ENCODE assay signal across 8 cellular contexts in genomic region chr17:35764123-35764991, GRCh38. TPM values are rescaled to one million over a fixed set of nuclear protein-coding genes. Genes with fewer than 3 reads are reported as not detected.
DNase-seq lines count a peak whose midpoint lies in the region; ATAC-seq and TF ChIP-seq lines count a peak whose summit lies in the region.

No MANE protein-coding gene starts in this region.

- peaks cover 0 to 2% (median 0%) of the 10 kb centered on the region in 11 donors for H3K9me3 Mint-ChIP-seq in naive thymus-derived CD4-positive, alpha-beta T cell
- no peaks in the 10 kb centered on the region for H3K9me3 Mint-ChIP-seq in stimulated activated effector memory CD8-positive, alpha-beta T cell treated with anti-CD3 and anti-CD28 coated beads, Interleukin-12 subunit alpha, Interleukin-12 subunit beta, amount 100 ng/mL, for 72 hours

- intact Hi-C loops in Panc1 (cut with micrococcal nuclease; ENCODE audit: unreplicated experiment), result no loop called here
- intact Hi-C loops in naive thymus-derived CD4-positive, alpha-beta T cell (cut with micrococcal nuclease), result loop anchor here (1.0 to 5.0 kb wide), 3 partner anchors 40 to 168 kb away; partner anchors contain the start of genes TAF15 (in 2 of the 2) and RDM1 (in 1 of the 2)

- TF ChIP-seq CTCF in Panc1 (IDR thresholded peaks at IDR 0.05), result peak; percentile 97

- H3K27me3 ChIP-seq in Panc1 (ENCODE audit: control insufficient read depth, insufficient read depth, low read length), result peaks cover 3% of the 10 kb centered on the region; the same call in 1 of the 2 replicates
- no peaks in the 10 kb centered on the region for H3K27me3 ChIP-seq in naive thymus-derived CD4-positive, alpha-beta T cell (ENCODE audit: control insufficient read depth in 2 of 2, insufficient read depth in 2 of 2, low read length in 2 of 2)

- POLR2A ChIA-PET in Panc1 (lab: Charles Lee), result interaction anchor here (0.5 to 0.8 kb wide), 3 partner anchors 44 to 157 kb away, joined by 3 to 4 read pairs (median 3); partner anchors contain the start of gene TAF15
- POLR2A ChIA-PET in naive thymus-derived CD4-positive, alpha-beta T cell (lab: Charles Lee), result interaction anchor here (1.0 to 5.0 kb wide), 9 partner anchors 9 to 52 kb away, joined by 3 to 108 read pairs (median 6); partner anchors contain the start of genes MMP28 and TAF15

- H3K36me3 ChIP-seq in KOPT-K1 (ENCODE audit: insufficient read depth, low read length), result no peaks in the 10 kb centered on the region
- no peaks in the 10 kb centered on the region for H3K36me3 ChIP-seq in Panc1 (ENCODE audit: control insufficient read depth, insufficient read depth, low read length)
- H3K36me3 ChIP-seq in naive thymus-derived CD4-positive, alpha-beta T cell (ENCODE audit: control insufficient read depth in 2 of 3, insufficient read depth in 3 of 3, low read length in 3 of 3), result no peaks in the 10 kb centered on the region

- H3K4me3 ChIP-seq in Panc1 (ENCODE audit: low read depth in 2 of 2, low read length in 2 of 2), result peak overlapping the region; percentile 46 to 64
- H3K4me3 ChIP-seq in naive thymus-derived CD4-positive, alpha-beta T cell (ENCODE audit: low read length), result peak overlapping the region; percentile 92

- CTCF ChIA-PET in Panc1 (lab: Charles Lee), result interaction anchor here (0.6 to 3.2 kb wide), 14 partner anchors 10 to 244 kb away, joined by 3 to 37 read pairs (median 5); partner anchors contain the start of gene TAF15
- CTCF ChIA-PET in naive thymus-derived CD4-positive, alpha-beta T cell (lab: Charles Lee), result interaction anchor here (0.6 to 13.0 kb wide), 27 partner anchors 11 to 623 kb away, joined by 3 to 222 read pairs (median 6); partner anchors contain the start of genes MMP28 and TAF15

- peak overlapping the region; percentile 90 to 99 (median 93) for H3K4me3 Mint-ChIP-seq in naive thymus-derived CD4-positive, alpha-beta T cell
- H3K4me3 Mint-ChIP-seq in stimulated activated effector memory CD8-positive, alpha-beta T cell treated with anti-CD3 and anti-CD28 coated beads, Interleukin-12 subunit alpha, Interleukin-12 subunit beta, amount 100 ng/mL, for 72 hours, result peak overlapping the region; percentile 90

- peak; percentile 85 for DNase-seq in DMS153 (lab: John Stamatoyannopoulos, UW)
- peak; percentile 43 for DNase-seq in Panc1 (ENCODE audit: low read depth, low spot score)
- peak; percentile 78 for DNase-seq in activated T-helper 1 cell treated with Interleukin-2 at 50 U/mL for 16 hours (ENCODE audit: low read depth)
- DNase-seq in fibroblast of gingiva (ENCODE audit: low read depth), result peak; percentile 62
- DNase-seq in naive thymus-derived CD4-positive, alpha-beta T cell, result peak; percentile 70 to 92 (median 81)
- DNase-seq in stimulated activated effector memory CD8-positive, alpha-beta T cell treated with anti-CD3 and anti-CD28 coated beads, Interleukin-12 subunit alpha, Interleukin-12 subunit beta, amount 100 ng/mL, for 72 hours (ENCODE audit: low spot score in 2 of 2), result peak; percentile 95 to 96

- no TSS peak for BruUV-seq in Panc1 (replicated peaks; lab: Mats Ljungman, UMichigan)

- peaks cover 4% of the 10 kb centered on the region; the same call in 1 of the 2 replicates for H3K4me1 ChIP-seq in Panc1 (ENCODE audit: control insufficient read depth, insufficient read depth, low read length)
- H3K4me1 ChIP-seq in naive thymus-derived CD4-positive, alpha-beta T cell (ENCODE audit: control insufficient read depth in 2 of 2, insufficient read depth in 2 of 2, low read length in 2 of 2), result peaks cover 0 to 9% of the 10 kb centered on the region in 2 donors

- peak overlapping the region; percentile 41 to 88 (median 79) for H3K27ac Mint-ChIP-seq in naive thymus-derived CD4-positive, alpha-beta T cell
- H3K27ac Mint-ChIP-seq in stimulated activated effector memory CD8-positive, alpha-beta T cell treated with anti-CD3 and anti-CD28 coated beads, Interleukin-12 subunit alpha, Interleukin-12 subunit beta, amount 100 ng/mL, for 72 hours, result no peak overlapping the region

- H3K36me3 Mint-ChIP-seq in naive thymus-derived CD4-positive, alpha-beta T cell, result no peaks in the 10 kb centered on the region
- peaks cover 4% of the 10 kb centered on the region for H3K36me3 Mint-ChIP-seq in stimulated activated effector memory CD8-positive, alpha-beta T cell treated with anti-CD3 and anti-CD28 coated beads, Interleukin-12 subunit alpha, Interleukin-12 subunit beta, amount 100 ng/mL, for 72 hours

- ATAC-seq in GM21723 (IDR thresholded peaks at IDR 0.05; ENCODE audit: unreplicated experiment), result peak; percentile 86
- peak; percentile 98 for ATAC-seq in Panc1
- peak; percentile 90 for ATAC-seq in naive thymus-derived CD4-positive, alpha-beta T cell
- ATAC-seq in stimulated activated effector memory CD8-positive, alpha-beta T cell treated with anti-CD3 and anti-CD28 coated beads, Interleukin-12 subunit alpha, Interleukin-12 subunit beta, amount 100 ng/mL, for 72 hours, result peak; percentile 96

- peaks cover 0 to 21% (median 0%) of the 10 kb centered on the region in 5 donors for H3K27me3 Mint-ChIP-seq in naive thymus-derived CD4-positive, alpha-beta T cell

- H3K27ac ChIP-seq in KOPT-K1 (ENCODE audit: low read depth, low read length, poor library complexity, severe bottlenecking) (peak overlapping the region; percentile 48), Panc1 (ENCODE audit: low read length) (no peak overlapping the region)
- peak overlapping the region; percentile 50 for H3K27ac ChIP-seq in naive thymus-derived CD4-positive, alpha-beta T cell (ENCODE audit: low read depth, low read length)

- H3K4me1 Mint-ChIP-seq in naive thymus-derived CD4-positive, alpha-beta T cell, result peaks cover 0 to 10% (median 8%) of the 10 kb centered on the region in 7 donors
- H3K4me1 Mint-ChIP-seq in stimulated activated effector memory CD8-positive, alpha-beta T cell treated with anti-CD3 and anti-CD28 coated beads, Interleukin-12 subunit alpha, Interleukin-12 subunit beta, amount 100 ng/mL, for 72 hours, result peaks cover 7% of the 10 kb centered on the region

- in situ Hi-C loops in Panc1 (cut with HindIII; ENCODE audit: low pct_unique_long_range_greater_than_20kb, low sequenced_read_pairs), result no loop called here

- H3K9me3 ChIP-seq in KOPT-K1 (ENCODE audit: insufficient read depth, low read length, poor library complexity, severe bottlenecking) (no peaks in the 10 kb centered on the region), Panc1 (ENCODE audit: control insufficient read depth, insufficient read depth, low read depth, low read length) (no peaks in the 10 kb centered on the region)
- H3K9me3 ChIP-seq in naive thymus-derived CD4-positive, alpha-beta T cell (ENCODE audit: control insufficient read depth in 2 of 3, low read length in 3 of 3), result no peaks in the 10 kb centered on the region

RNA-seq across cellular contexts. Expression of gene C17orf50, which starts 3.7 kb away (rescaled TPM):
- not detected for total RNA-seq in Panc1 (2021; ENCODE audit: unreplicated experiment)
- polyA plus RNA-seq in Panc1 (2012; ENCODE audit: insufficient read length), result not detected
- not detected for total RNA-seq in naive thymus-derived CD4-positive, alpha-beta T cell
- polyA plus RNA-seq in naive thymus-derived CD4-positive, alpha-beta T cell, result under 1 TPM in 1 of 2 donors, not detected in 1; 0.27 TPM

RNA-seq across cellular contexts. Expression of gene GAS2L2, which starts 11.3 kb away (rescaled TPM):
- not detected for total RNA-seq in Panc1 (2021; ENCODE audit: unreplicated experiment)
- polyA plus RNA-seq in Panc1 (2012; ENCODE audit: insufficient read length), result not detected
- under 1 TPM in 4 of 5 experiments, not detected in 1; 0.16 to 0.49 (median 0.24) TPM for total RNA-seq in naive thymus-derived CD4-positive, alpha-beta T cell
- not detected for polyA plus RNA-seq in naive thymus-derived CD4-positive, alpha-beta T cell

RNA-seq across cellular contexts. Expression of gene MMP28, which starts 31.1 kb away (rescaled TPM):
- 1.6 TPM for total RNA-seq in Panc1 (2021; ENCODE audit: unreplicated experiment)
- polyA plus RNA-seq in Panc1 (2012; ENCODE audit: insufficient read length), result 1.5 TPM
- total RNA-seq in naive thymus-derived CD4-positive, alpha-beta T cell, result 10 to 100 TPM in 3 of 5 experiments, 1 to 10 TPM in 1, not detected in 1; 2.9 to 15.1 (median 14.0) TPM
- polyA plus RNA-seq in naive thymus-derived CD4-positive, alpha-beta T cell, result 10 to 100 TPM; 19.7 to 33.1 TPM

RNA-seq across cellular contexts. Expression of gene RASL10B, which starts 32.9 kb away (rescaled TPM):
- total RNA-seq in Panc1 (2021; ENCODE audit: unreplicated experiment), result 4.3 TPM
- 3.3 TPM for polyA plus RNA-seq in Panc1 (2012; ENCODE audit: insufficient read length)
- total RNA-seq in naive thymus-derived CD4-positive, alpha-beta T cell, result under 1 TPM; 0.34 to 0.76 (median 0.60) TPM
- polyA plus RNA-seq in naive thymus-derived CD4-positive, alpha-beta T cell, result under 1 TPM; 0.14 to 0.37 TPM

RNA-seq across cellular contexts. Expression of gene TAF15, which starts 44.9 kb away (rescaled TPM):
- 249 TPM for total RNA-seq in Panc1 (2021; ENCODE audit: unreplicated experiment)
- polyA plus RNA-seq in Panc1 (2012; ENCODE audit: insufficient read length), result 189 TPM
- total RNA-seq in naive thymus-derived CD4-positive, alpha-beta T cell, result 100 to 1,000 TPM; 162 to 281 (median 243) TPM
- polyA plus RNA-seq in naive thymus-derived CD4-positive, alpha-beta T cell, result 10 to 100 TPM; 27.8 to 30.2 TPM

Comparison
In these comparisons a context has a peak if more than half of its experiments do, and no peak if none do; other contexts are left out.
1. DNase-seq: peak in every context shown above with its lines; median percentile 96 in stimulated activated effector memory CD8-positive, alpha-beta T cell treated with anti-CD3 and anti-CD28 coated beads, Interleukin-12 subunit alpha, Interleukin-12 subunit beta, amount 100 ng/mL, for 72 hours; 85 in DMS153; 81 in naive thymus-derived CD4-positive, alpha-beta T cell; 78 in activated T-helper 1 cell treated with Interleukin-2 at 50 U/mL for 16 hours; 62 in fibroblast of gingiva; 43 in Panc1.